ENCODE assay signal across 8 cellular contexts in the genomic region with DNA sequence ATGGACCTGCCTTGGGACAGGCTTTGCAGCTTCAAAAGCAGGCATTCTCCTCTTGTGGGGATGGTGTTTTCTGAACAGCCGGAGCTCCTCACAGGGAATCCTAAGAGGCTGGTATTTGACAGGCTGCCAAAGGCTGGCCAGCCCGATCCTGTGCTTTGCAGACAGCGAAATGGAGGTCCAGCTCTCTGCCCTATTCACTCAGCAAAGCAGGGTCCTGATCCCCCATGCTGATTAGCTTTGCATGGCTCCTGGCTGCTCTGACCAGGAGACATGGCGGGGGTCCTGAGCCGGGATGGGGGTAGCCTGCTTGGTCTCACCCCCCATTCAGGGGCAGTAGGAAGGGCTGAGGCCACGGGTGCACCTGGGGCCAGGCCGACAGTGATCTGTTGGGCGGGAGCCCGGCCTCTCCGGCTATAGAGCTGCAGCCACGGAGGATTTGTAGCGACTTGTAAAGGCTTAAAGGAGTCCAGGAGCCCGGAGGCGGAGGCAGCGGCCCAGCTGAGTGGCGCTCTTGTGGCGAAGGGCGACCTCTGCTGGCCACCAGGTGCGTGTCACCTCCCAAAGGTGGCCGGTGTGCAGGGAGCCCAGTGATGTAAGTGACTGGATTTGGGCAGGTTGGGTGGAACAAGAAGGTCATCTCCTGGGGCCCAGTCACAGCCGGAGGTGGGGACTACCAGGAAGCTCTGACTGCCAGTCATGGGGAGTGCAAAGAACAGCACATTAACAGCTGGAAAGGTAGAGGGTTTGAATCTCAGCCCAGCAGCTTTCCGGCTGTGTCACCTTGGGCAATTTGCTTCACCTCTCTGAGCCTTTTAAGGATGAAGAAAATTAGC.
DNase-seq lines count a peak whose midpoint lies in the region; ATAC-seq and TF ChIP-seq lines count a peak whose summit lies in the region.

No MANE protein-coding gene starts in this region.

- H3K4me3 Mint-ChIP-seq in activated T-helper 1 cell treated with anti-CD3 and anti-CD28 coated beads, Interleukin-12 subunit alpha, Interleukin-12 subunit beta, Interleukin-2, Interleukin-4 antibody, amounts not matched to agents 30 ng/mL and 10 ng/mL and 1 ng/mL, durations not matched to agents 14 hours and 24 hours and 36 hours = no peak overlapping the region

- H3K27ac Mint-ChIP-seq in activated T-helper 1 cell treated with anti-CD3 and anti-CD28 coated beads, Interleukin-12 subunit alpha, Interleukin-12 subunit beta, Interleukin-2, Interleukin-4 antibody, amounts not matched to agents 30 ng/mL and 10 ng/mL and 1 ng/mL, durations not matched to agents 14 hours and 24 hours and 36 hours = no peak overlapping the region

- H3K9me3 ChIP-seq in neural cell (ENCODE audit: low read length) = no peaks in the 10 kb centered on the region

- no peaks in the 10 kb centered on the region for H3K36me3 ChIP-seq in neural cell (ENCODE audit: insufficient read depth, low read length)

- H2AFZ ChIP-seq in neural cell (ENCODE audit: low read depth, low read length) = no peak overlapping the region

- H3K9ac ChIP-seq in neural cell (ENCODE audit: low read length) = peak overlapping the region; percentile 55

- no peak overlapping the region for H3K4me2 ChIP-seq in neural cell (ENCODE audit: low read length)

- peak; percentile 85 for TF ChIP-seq CTCF in fibroblast of pulmonary artery (IDR thresholded peaks at IDR 0.05; ENCODE audit: low read length, missing control alignments)
- TF ChIP-seq CTCF in neural cell (IDR thresholded peaks at IDR 0.05; ENCODE audit: poor library complexity, severe bottlenecking) = peak; percentile 96

- intact Hi-C loops in activated T-helper 1 cell treated with anti-CD3 and anti-CD28 coated beads, Interleukin-12 subunit alpha, Interleukin-12 subunit beta, Interleukin-2, Interleukin-4 antibody, amounts not matched to agents 30 ng/mL and 10 ng/mL and 1 ng/mL, durations not matched to agents 14 hours and 24 hours and 36 hours (cut with micrococcal nuclease) = loop anchor here (1.0 to 10.0 kb wide), 11 partner anchors 127 to 1349 kb away; partner anchors contain the start of genes RPS24 and ZMIZ1

- peaks cover 3% of the 10 kb centered on the region for H3K27me3 Mint-ChIP-seq in activated T-helper 1 cell treated with anti-CD3 and anti-CD28 coated beads, Interleukin-12 subunit alpha, Interleukin-12 subunit beta, Interleukin-2, Interleukin-4 antibody, amounts not matched to agents 30 ng/mL and 10 ng/mL and 1 ng/mL, durations not matched to agents 14 hours and 24 hours and 36 hours (ENCODE audit: insufficient read depth)

- H3K79me2 ChIP-seq in neural cell (replicated peaks; ENCODE audit: insufficient read depth, low read length) = peaks cover 17% of the 10 kb centered on the region

- H3K27ac ChIP-seq in neural cell (ENCODE audit: low read length) = peak overlapping the region; percentile 48

- H3K4me3 ChIP-seq in fibroblast of pulmonary artery (replicated peaks; ENCODE audit: low read depth, low read length) (no peak overlapping the region), neural cell (ENCODE audit: low read length) (peak overlapping the region; percentile 41)

- ATAC-seq in GM21367 (IDR thresholded peaks at IDR 0.05; ENCODE audit: unreplicated experiment) = peak; percentile 74
- ATAC-seq in stimulated activated naive CD8-positive, alpha-beta T cell treated with anti-CD3 and anti-CD28 coated beads, Interleukin-15, Interleukin-2, amounts not matched to agents 100 U/mL and 50 U/mL, for 24 hours = peak; percentile 87

- no peaks in the 10 kb centered on the region for H3K36me3 Mint-ChIP-seq in activated T-helper 1 cell treated with anti-CD3 and anti-CD28 coated beads, Interleukin-12 subunit alpha, Interleukin-12 subunit beta, Interleukin-2, Interleukin-4 antibody, amounts not matched to agents 30 ng/mL and 10 ng/mL and 1 ng/mL, durations not matched to agents 14 hours and 24 hours and 36 hours (ENCODE audit: low read depth)

- H3K9me3 Mint-ChIP-seq in activated T-helper 1 cell treated with anti-CD3 and anti-CD28 coated beads, Interleukin-12 subunit alpha, Interleukin-12 subunit beta, Interleukin-2, Interleukin-4 antibody, amounts not matched to agents 30 ng/mL and 10 ng/mL and 1 ng/mL, durations not matched to agents 14 hours and 24 hours and 36 hours = no peaks in the 10 kb centered on the region

- no peaks in the 10 kb centered on the region for H3F3A ChIP-seq in neural cell (ENCODE audit: insufficient read depth, low read length, poor library complexity, severe bottlenecking)

- no peaks in the 10 kb centered on the region for H4K20me1 ChIP-seq in neural cell (ENCODE audit: insufficient read depth)

- TF ChIP-seq EP300 in neural cell (conservative IDR thresholded peaks at IDR 0.05; ENCODE audit: poor library complexity, severe bottlenecking) = peak; percentile 35

- no peaks in the 10 kb centered on the region for H3K9me2 ChIP-seq in neural cell (ENCODE audit: insufficient read depth, low read length)

- H3K4me1 Mint-ChIP-seq in activated T-helper 1 cell treated with anti-CD3 and anti-CD28 coated beads, Interleukin-12 subunit alpha, Interleukin-12 subunit beta, Interleukin-2, Interleukin-4 antibody, amounts not matched to agents 30 ng/mL and 10 ng/mL and 1 ng/mL, durations not matched to agents 14 hours and 24 hours and 36 hours (ENCODE audit: low read depth) = peaks cover 6% of the 10 kb centered on the region

- no peaks in the 10 kb centered on the region for H3K27me3 ChIP-seq in neural cell (ENCODE audit: insufficient read depth, low read depth, low read length)

- TF ChIP-seq RAD21 in neural cell (conservative IDR thresholded peaks at IDR 0.05) = peak; percentile 98

- peak; percentile 63 for DNase-seq in COR-L47 (lab: John Stamatoyannopoulos, UW)
- DNase-seq in HuH-7 (ENCODE audit: low spot score) = peak; percentile 74
- DNase-seq in RPMI7951 (ENCODE audit: low read depth) = peak; percentile 76
- DNase-seq in activated T-helper 1 cell treated with anti-CD3 and anti-CD28 coated beads, Interleukin-12 subunit alpha, Interleukin-12 subunit beta, Interleukin-2, Interleukin-4 antibody, amounts not matched to agents 30 ng/mL and 10 ng/mL and 1 ng/mL, durations not matched to agents 14 hours and 24 hours and 36 hours (ENCODE audit: low spot score) = peak; percentile 67
- peak; percentile 88 for DNase-seq in fibroblast of pulmonary artery (ENCODE audit: low read depth)
- DNase-seq in stimulated activated naive CD8-positive, alpha-beta T cell treated with anti-CD3 and anti-CD28 coated beads, Interleukin-15, Interleukin-2, amounts not matched to agents 100 U/mL and 50 U/mL, for 24 hours = peak; percentile 82

TF ChIP-seq in neural cell, 6 proteins besides CTCF, POLR2A, EP300 and RAD21:
- TF ChIP-seq MXI1 (conservative IDR thresholded peaks at IDR 0.05; ENCODE audit: poor library complexity, severe bottlenecking) = peak; percentile 33
- TF ChIP-seq EZH2 (IDR thresholded peaks at IDR 0.05; ENCODE audit: borderline replicate concordance, insufficient read depth, low read length, poor library complexity, severe bottlenecking) = no peak
- no peak for TF ChIP-seq TAF1 (IDR thresholded peaks at IDR 0.05; ENCODE audit: low read depth)
- peak; percentile 97 for TF ChIP-seq SMC3 (conservative IDR thresholded peaks at IDR 0.05; ENCODE audit: poor library complexity)
- no peak for TF ChIP-seq POLR2AphosphoS5 (IDR thresholded peaks at IDR 0.05)
- TF ChIP-seq, protein P1, sequence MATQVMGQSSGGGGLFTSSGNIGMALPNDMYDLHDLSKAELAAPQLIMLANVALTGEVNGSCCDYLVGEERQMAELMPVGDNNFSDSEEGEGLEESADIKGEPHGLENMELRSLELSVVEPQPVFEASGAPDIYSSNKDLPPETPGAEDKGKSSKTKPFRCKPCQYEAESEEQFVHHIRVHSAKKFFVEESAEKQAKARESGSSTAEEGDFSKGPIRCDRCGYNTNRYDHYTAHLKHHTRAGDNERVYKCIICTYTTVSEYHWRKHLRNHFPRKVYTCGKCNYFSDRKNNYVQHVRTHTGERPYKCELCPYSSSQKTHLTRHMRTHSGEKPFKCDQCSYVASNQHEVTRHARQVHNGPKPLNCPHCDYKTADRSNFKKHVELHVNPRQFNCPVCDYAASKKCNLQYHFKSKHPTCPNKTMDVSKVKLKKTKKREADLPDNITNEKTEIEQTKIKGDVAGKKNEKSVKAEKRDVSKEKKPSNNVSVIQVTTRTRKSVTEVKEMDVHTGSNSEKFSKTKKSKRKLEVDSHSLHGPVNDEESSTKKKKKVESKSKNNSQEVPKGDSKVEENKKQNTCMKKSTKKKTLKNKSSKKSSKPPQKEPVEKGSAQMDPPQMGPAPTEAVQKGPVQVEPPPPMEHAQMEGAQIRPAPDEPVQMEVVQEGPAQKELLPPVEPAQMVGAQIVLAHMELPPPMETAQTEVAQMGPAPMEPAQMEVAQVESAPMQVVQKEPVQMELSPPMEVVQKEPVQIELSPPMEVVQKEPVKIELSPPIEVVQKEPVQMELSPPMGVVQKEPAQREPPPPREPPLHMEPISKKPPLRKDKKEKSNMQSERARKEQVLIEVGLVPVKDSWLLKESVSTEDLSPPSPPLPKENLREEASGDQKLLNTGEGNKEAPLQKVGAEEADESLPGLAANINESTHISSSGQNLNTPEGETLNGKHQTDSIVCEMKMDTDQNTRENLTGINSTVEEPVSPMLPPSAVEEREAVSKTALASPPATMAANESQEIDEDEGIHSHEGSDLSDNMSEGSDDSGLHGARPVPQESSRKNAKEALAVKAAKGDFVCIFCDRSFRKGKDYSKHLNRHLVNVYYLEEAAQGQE (IDR thresholded peaks at IDR 0.05; ENCODE audit: borderline replicate concordance) = no peak
